11 cellular contexts compared by ENCODE assay signal in the genomic region with DNA sequence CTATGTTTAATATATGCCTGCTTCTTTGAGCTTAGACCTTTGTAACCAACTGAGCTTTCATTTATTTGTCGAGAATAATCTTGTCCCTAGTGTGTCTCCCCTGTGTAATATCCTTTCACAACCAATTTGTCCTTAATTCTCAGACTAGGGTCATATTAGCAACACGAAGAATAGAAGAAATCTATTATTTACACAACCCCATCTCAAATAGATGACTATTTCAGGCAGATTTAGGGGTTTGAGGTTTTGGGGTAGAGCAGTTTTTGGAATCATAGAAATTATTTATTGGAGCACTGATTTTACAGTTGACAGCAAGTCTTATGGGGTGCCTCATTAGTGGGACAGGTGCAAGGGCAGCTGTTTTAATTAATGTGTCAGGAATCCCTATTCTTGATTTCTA.
"Had no signal": no experiment of that assay in that cellular context is flagged by ENCODE, and none has a peak within 500 bp of the region (broad histone marks: within the 10 kb centered on the region; RNA-seq: fewer than 3 reads in every experiment).

No MANE protein-coding gene starts in this region.

- FAIRE-seq: H1, H54 had no signal

- ATAC-seq: GM23338, HCT116 had no signal

- DNase-seq: GM23248, GOT3, H7, H9, HCEC 1CT, HFFc6 had no signal

- H3K4me2 ChIP-seq: GM23338 had no signal

- H3K27ac ChIP-seq: GM23248 had no signal

- H3K4me3 ChIP-seq: GM23248, GM23338, HAP-1 had no signal
